3 cellular contexts compared by ENCODE assay signal in genomic region chr18:63980027-63980426, GRCh38.
TF ChIP-seq lines count a peak whose summit lies in the region.

No MANE protein-coding gene starts in this region.

TF ChIP-seq in IMR-90, 13 proteins besides CTCF, POLR2A, EP300 and RAD21:
- TF ChIP-seq SMC3 (IDR thresholded peaks at IDR 0.05; ENCODE audit: low read depth, low read length): no peak
- TF ChIP-seq USF2 (IDR thresholded peaks at IDR 0.05; ENCODE audit: low read depth, low read length): no peak
TF ChIP-seq in IMR-90: peak in this region for 0.

TF ChIP-seq in K562, 482 proteins besides CTCF, POLR2A, EP300 and RAD21:
- TF ChIP-seq HIVEP1 (CRISPR knock-in tag; IDR thresholded peaks at IDR 0.05) (no peak), CC2D1A (IDR thresholded peaks at IDR 0.05) (no peak), SMC3 (conservative IDR thresholded peaks at IDR 0.05; ENCODE audit: insufficient read depth, low read depth, low read length) (no peak), SMAD3 (CRISPR knock-in tag; conservative IDR thresholded peaks at IDR 0.05) (no peak), SMAD2 (IDR thresholded peaks at IDR 0.05; ENCODE audit: low read depth, low read length) (no peak), TAL1 (IDR thresholded peaks at IDR 0.05) (no peak), SREBF1 (IDR thresholded peaks at IDR 0.05; ENCODE audit: borderline replicate concordance, low read depth, low read length) (no peak), TEAD1 (CRISPR knock-in tag; IDR thresholded peaks at IDR 0.05) (no peak), DPF2 (IDR thresholded peaks at IDR 0.05) (no peak), POLR2G (IDR thresholded peaks at IDR 0.05; ENCODE audit: low read depth, low read length) (no peak)

TF ChIP-seq in HEK293T, 16 proteins besides CTCF, POLR2A, EP300 and RAD21:
- no peak for TF ChIP-seq ARNT (IDR thresholded peaks at IDR 0.05)
- no peak for TF ChIP-seq L3MBTL2 (conservative IDR thresholded peaks at IDR 0.05)
- no peak for TF ChIP-seq SP1 (IDR thresholded peaks at IDR 0.05)
- no peak for TF ChIP-seq LEF1 (IDR thresholded peaks at IDR 0.05; ENCODE audit: borderline replicate concordance)
- no peak for TF ChIP-seq CTBP1 (IDR thresholded peaks at IDR 0.05; ENCODE audit: borderline replicate concordance)
- TF ChIP-seq PKNOX1 (IDR thresholded peaks at IDR 0.05): no peak
- TF ChIP-seq ZNF384 (IDR thresholded peaks at IDR 0.05): no peak
- TF ChIP-seq FOXK2 (IDR thresholded peaks at IDR 0.05): no peak
- TF ChIP-seq TARDBP (IDR thresholded peaks at IDR 0.05): no peak
- TF ChIP-seq NFRKB (IDR thresholded peaks at IDR 0.05): no peak
- TF ChIP-seq HDGF (IDR thresholded peaks at IDR 0.05; ENCODE audit: borderline replicate concordance): no peak
- TF ChIP-seq BHLHE40 (IDR thresholded peaks at IDR 0.05; ENCODE audit: borderline replicate concordance): no peak
- TF ChIP-seq ELF4 (IDR thresholded peaks at IDR 0.05): no peak
- no peak for TF ChIP-seq FOXA1 (IDR thresholded peaks at IDR 0.05)
- TF ChIP-seq FOXM1 (IDR thresholded peaks at IDR 0.05; ENCODE audit: borderline replicate concordance): no peak
- no peak for TF ChIP-seq SUZ12 (IDR thresholded peaks at IDR 0.05)
